Comparison of ENCODE assay signal across 8 cellular contexts in the genomic region with DNA sequence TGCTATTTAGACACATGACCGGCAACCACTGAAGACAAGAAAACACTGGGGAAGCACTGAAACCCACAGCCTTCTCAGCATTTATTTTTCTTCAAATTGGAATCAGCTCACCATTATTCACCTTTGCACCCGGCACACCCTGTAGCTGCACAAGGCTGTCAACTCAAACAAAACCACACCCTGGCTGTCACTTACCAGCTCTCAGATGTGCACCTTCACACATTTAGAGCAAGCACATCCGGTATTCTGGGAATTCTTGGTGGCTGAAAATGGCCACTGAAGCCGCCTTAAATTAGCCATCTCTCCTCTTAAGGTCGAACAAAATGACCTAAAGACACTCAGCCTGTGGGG. TPM values are rescaled to one million over a fixed set of nuclear protein-coding genes. Genes with fewer than 3 reads are reported as not detected.
A peak's percentile ranks its signal among the peaks of the same experiment; 100 is the strongest.
DNase-seq lines count a peak whose midpoint lies in the region; ATAC-seq and TF ChIP-seq lines count a peak whose summit lies in the region.

No MANE protein-coding gene starts in this region.

- no peaks in the 10 kb centered on the region for H3K9me3 ChIP-seq in thymus (ENCODE audit: control insufficient read depth)

- peak; percentile 38 for ATAC-seq in GM21723 (IDR thresholded peaks at IDR 0.05; ENCODE audit: unreplicated experiment)
- no peak for ATAC-seq in left lobe of liver

- TF ChIP-seq CTCF in GM06990 (IDR thresholded peaks at IDR 0.05; ENCODE audit: insufficient read depth, low read length, poor library complexity, severe bottlenecking), result no peak
- no peak for TF ChIP-seq CTCF in astrocyte of the spinal cord (IDR thresholded peaks at IDR 0.05; ENCODE audit: low read depth, low read length)

- DNase-seq in GM06990 (ENCODE audit: extremely low read depth, insufficient read length) (no peak), NCI-H69 (lab: John Stamatoyannopoulos, UW) (peak; percentile 58), astrocyte of the spinal cord (ENCODE audit: low read depth, low spot score) (no peak), mucosa of gallbladder (ENCODE audit: low spot score) (peak; percentile 54), left lobe of liver (ENCODE audit: low spot score) (no peak), NCI-H1436 (lab: John Stamatoyannopoulos, UW) (no peak)

- in situ Hi-C loops in astrocyte of the spinal cord (cut with HindIII; ENCODE audit: low sequenced_read_pairs), result no loop called here

- peak overlapping the region; percentile 69 for H3K27ac ChIP-seq in thymus (ENCODE audit: low read depth)

- WGBS in thymus, result 22% methylated on average over 5 of the region's 5 CpGs

- peaks cover 2% of the 10 kb centered on the region for H3K27me3 ChIP-seq in GM06990 (replicated peaks; ENCODE audit: control insufficient read depth, insufficient read depth, low read length)
- H3K27me3 ChIP-seq in thymus (ENCODE audit: control insufficient read depth, insufficient read depth), result peaks cover 39% of the 10 kb centered on the region

- H3K36me3 ChIP-seq in GM06990 (ENCODE audit: control insufficient read depth, insufficient read depth, low read length) (no peaks in the 10 kb centered on the region), thymus (ENCODE audit: control insufficient read depth, insufficient read depth) (no peaks in the 10 kb centered on the region)

- H3K4me3 ChIP-seq in GM06990 (replicated peaks; ENCODE audit: low read depth, low read length) (peak overlapping the region; percentile 44), astrocyte of the spinal cord (ENCODE audit: low read depth, low read length) (peak overlapping the region; percentile 3), thymus (ENCODE audit: low read length) (no peak overlapping the region)

- H3K4me1 ChIP-seq in thymus (ENCODE audit: control insufficient read depth, insufficient read depth, low read length), result peaks cover 32% of the 10 kb centered on the region

RNA-seq across cellular contexts. Expression of a gene that starts 5.9 kb away (rescaled TPM):
- total RNA-seq in mucosa of gallbladder (31.1 TPM), left lobe of liver (12.7 TPM)
- polyA plus RNA-seq in thymus, result 7.8 TPM

RNA-seq across cellular contexts. Expression of a gene that starts 6.2 kb away (rescaled TPM):
- total RNA-seq in mucosa of gallbladder, result 1.3 TPM
- 0.18 TPM for polyA plus RNA-seq in thymus
- 1.3 TPM for total RNA-seq in left lobe of liver

RNA-seq across cellular contexts. Expression of a gene that starts 56.4 kb away (rescaled TPM):
- total RNA-seq in mucosa of gallbladder (52.3 TPM), left lobe of liver (16.7 TPM)
- polyA plus RNA-seq in thymus, result 41.3 TPM

Comparison
In these comparisons a context has a peak if more than half of its experiments do, and no peak if none do; other contexts are left out.
1. DNase-seq: peak in NCI-H69 (single experiment) and mucosa of gallbladder (single experiment); none in GM06990 (single experiment), astrocyte of the spinal cord (single experiment), left lobe of liver (single experiment) and NCI-H1436 (single experiment).